In the genomic region with DNA sequence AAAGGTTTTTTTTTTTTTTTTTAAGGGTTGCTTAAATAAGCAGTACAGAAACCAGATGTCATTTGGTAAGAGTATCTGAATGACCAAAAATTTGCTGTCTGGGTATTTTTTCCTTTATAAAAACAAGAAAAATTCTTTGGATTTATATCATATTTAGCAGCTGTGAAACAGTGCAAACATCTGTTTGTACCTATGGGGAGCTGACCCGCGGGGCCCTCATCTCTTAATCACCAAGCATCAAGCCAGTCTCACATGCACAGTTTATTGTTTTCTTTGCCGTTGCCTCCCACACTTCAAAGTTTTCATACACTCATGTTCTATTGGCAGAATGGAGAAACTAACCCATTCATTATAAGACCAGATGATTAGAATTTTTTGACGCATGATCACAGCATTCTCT, we compare ENCODE assay signal across 24 cellular contexts.
"Had no signal": no experiment of that assay in that cellular context is flagged by ENCODE, and none has a peak within 500 bp of the region (broad histone marks: within the 10 kb centered on the region; RNA-seq: fewer than 3 reads in every experiment).

No MANE protein-coding gene starts in this region.

- H2AFZ ChIP-seq: hepatocyte had no signal

- H3K27me3 Mint-ChIP-seq: activated CD4-positive, alpha-beta memory T cell treated with anti-CD3 and anti-CD28 coated beads, Interleukin-2, amount 10 ng/mL, durations not matched to agents 7 days and 5 days; activated CD4-positive, alpha-beta T cell treated with anti-CD3 and anti-CD28 coated beads for 36 hours had no signal

- ATAC-seq: activated CD4-positive, alpha-beta T cell treated with anti-CD3 and anti-CD28 coated beads for 36 hours; activated naive CD4-positive, alpha-beta T cell treated with anti-CD3 and anti-CD28 coated beads, Interleukin-2, amount 50 U/mL, for 72 hours; activated T-cell treated with anti-CD3 and anti-CD28 coated beads, Interleukin-2, amount 50 U/mL, for 4 hours; body of pancreas; left lobe of liver; mucosa of descending colon; naive thymus-derived CD8-positive, alpha-beta T cell; SK-N-SH treated with all-trans-retinoic acid at 6 μM for 48 hours had no signal

- H3K79me2 ChIP-seq: hepatocyte had no signal

- H3K4me3 Mint-ChIP-seq: activated CD4-positive, alpha-beta memory T cell treated with anti-CD3 and anti-CD28 coated beads, Interleukin-2, amount 10 ng/mL, durations not matched to agents 7 days and 5 days; activated CD4-positive, alpha-beta T cell treated with anti-CD3 and anti-CD28 coated beads for 36 hours; activated T-cell treated with anti-CD3 and anti-CD28 coated beads, Interleukin-2, amount 50 U/mL, for 4 hours; naive thymus-derived CD8-positive, alpha-beta T cell had no signal

- H3K4me1 Mint-ChIP-seq: activated CD4-positive, alpha-beta memory T cell treated with anti-CD3 and anti-CD28 coated beads, Interleukin-2, amount 10 ng/mL, durations not matched to agents 7 days and 5 days; activated CD4-positive, alpha-beta T cell treated with anti-CD3 and anti-CD28 coated beads for 36 hours; naive thymus-derived CD8-positive, alpha-beta T cell had no signal

- H3K4me3 ChIP-seq: body of pancreas, coronary artery, hepatocyte, mucosa of descending colon, skin epidermis, transverse colon had no signal

- H3K27ac ChIP-seq: body of pancreas, coronary artery, hepatocyte, skin epidermis, transverse colon had no signal

- DNase-seq: activated CD4-positive, alpha-beta memory T cell treated with anti-CD3 and anti-CD28 coated beads, Interleukin-2, amount 10 ng/mL, durations not matched to agents 7 days and 5 days; activated CD4-positive, alpha-beta T cell treated with anti-CD3 and anti-CD28 coated beads for 36 hours; activated effector memory CD4-positive, alpha-beta T cell treated with anti-CD3 and anti-CD28 coated beads, Interleukin-2, amount 50 U/mL, for 16 hours; activated T-cell treated with anti-CD3 and anti-CD28 coated beads, Interleukin-2, amount 50 U/mL, for 4 hours; amniotic stem cell; body of pancreas; caudate nucleus; effector CD4-positive, alpha-beta T cell; islet precursor cell; mucosa of descending colon; naive thymus-derived CD8-positive, alpha-beta T cell; posterior cingulate gyrus; retina; stimulated activated CD4-positive, alpha-beta T cell treated with anti-CD3 and anti-CD28 coated beads, Interleukin-4, amount 100 ng/mL, for 4 hours; stimulated activated CD8-positive, alpha-beta memory T cell treated with anti-CD3 and anti-CD28 coated beads, Interleukin-4, amount 100 ng/mL, for 48 hours; stimulated activated naive CD4-positive, alpha-beta T cell treated with Interleukin-2 at 50 U/mL for 16 hours; substantia nigra; transverse colon had no signal

- H3K4me2 ChIP-seq: hepatocyte had no signal

- H3K36me3 ChIP-seq: transverse colon had no signal

- H3K36me3 Mint-ChIP-seq: activated naive CD4-positive, alpha-beta T cell treated with anti-CD3 and anti-CD28 coated beads, Interleukin-2, amount 50 U/mL, for 72 hours; naive thymus-derived CD8-positive, alpha-beta T cell had no signal

- H3K4me1 ChIP-seq: body of pancreas, transverse colon had no signal

- H3K27me3 ChIP-seq: body of pancreas, hepatocyte, transverse colon had no signal

- H3K27ac Mint-ChIP-seq: activated CD4-positive, alpha-beta memory T cell treated with anti-CD3 and anti-CD28 coated beads, Interleukin-2, amount 10 ng/mL, durations not matched to agents 7 days and 5 days; activated CD4-positive, alpha-beta T cell treated with anti-CD3 and anti-CD28 coated beads for 36 hours; activated naive CD4-positive, alpha-beta T cell treated with anti-CD3 and anti-CD28 coated beads, Interleukin-2, amount 50 U/mL, for 72 hours; naive thymus-derived CD8-positive, alpha-beta T cell had no signal

- H3K9me3 ChIP-seq: body of pancreas, mucosa of descending colon, transverse colon had no signal
